ENCODE assay signal across 1 cellular context in the genomic region with DNA sequence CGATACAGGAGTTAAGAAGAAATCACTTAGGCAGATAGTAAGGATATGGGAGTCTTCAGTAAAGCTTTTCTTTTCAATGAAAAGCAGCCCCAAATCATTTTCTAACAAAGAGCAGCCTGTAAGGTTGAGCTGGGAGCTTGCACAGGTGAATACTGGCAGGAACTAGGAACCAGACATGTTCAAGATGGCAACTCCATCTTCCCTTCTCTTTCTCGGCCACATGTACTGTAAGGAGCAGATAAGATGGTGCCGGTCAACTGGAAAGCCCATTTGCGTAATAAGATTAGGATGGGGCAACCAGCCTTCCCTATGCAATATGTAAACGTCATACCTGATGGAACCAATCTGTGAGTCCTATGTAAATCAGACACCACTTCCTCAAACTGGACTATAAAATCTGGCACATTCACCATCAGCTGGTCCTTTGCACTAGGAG.
A peak's percentile ranks its signal among the peaks of the same experiment; 100 is the strongest.
TF ChIP-seq lines count a peak whose summit lies in the region.

No MANE protein-coding gene starts in this region.

TF ChIP-seq in K562, 482 proteins besides CTCF, POLR2A, EP300 and RAD21 (continued from another document and continues in another):
- TF ChIP-seq NBN (IDR thresholded peaks at IDR 0.05; ENCODE audit: low read depth) (no peak), KAT8 (IDR thresholded peaks at IDR 0.05; ENCODE audit: low read depth) (0 out of 2 replicates have a peak, but pooled peaks have one; percentile 29), ZFP30 (CRISPR knock-in tag; IDR thresholded peaks at IDR 0.05; ENCODE audit: borderline replicate concordance) (no peak), MEF2D (tag; conservative IDR thresholded peaks at IDR 0.05; ENCODE audit: low read depth) (no peak), TOE1 (IDR thresholded peaks at IDR 0.05; ENCODE audit: borderline replicate concordance) (no peak), TOE1 (CRISPR knock-in tag; IDR thresholded peaks at IDR 0.05; ENCODE audit: borderline replicate concordance, low read depth) (no peak), CHD2 (IDR thresholded peaks at IDR 0.05; ENCODE audit: low read depth, low read length) (no peak), ZNF431 (CRISPR knock-in tag; IDR thresholded peaks at IDR 0.05) (no peak), CTBP1 (IDR thresholded peaks at IDR 0.05; ENCODE audit: borderline replicate concordance) (peak; percentile 73; the same call in 1 of the 2 replicates), SAFB2 (IDR thresholded peaks at IDR 0.05; ENCODE audit: borderline replicate concordance, low read depth, low read length, severe bottlenecking) (no peak), ZNF24 (IDR thresholded peaks at IDR 0.05) (no peak), NCOA1 (IDR thresholded peaks at IDR 0.05; ENCODE audit: low read depth) (peak; percentile 33; the same call in 1 of the 2 replicates), ZNF668 (CRISPR knock-in tag; IDR thresholded peaks at IDR 0.05) (no peak), SNRNP70 (optimal IDR thresholded peaks at IDR 0.05; ENCODE audit: low read depth, low read length) (no peak), CBX8 (IDR thresholded peaks at IDR 0.05; ENCODE audit: borderline replicate concordance, extremely low read depth, low read depth, low read length, poor library complexity, severe bottlenecking) (no peak), ZNF644 (tag; IDR thresholded peaks at IDR 0.05; ENCODE audit: low read depth) (peak; percentile 79; the same call in 1 of the 2 replicates), SIN3A (IDR thresholded peaks at IDR 0.05; ENCODE audit: borderline replicate concordance in 2 of 2, control insufficient read depth in 1 of 2, low read depth in 2 of 2, low read length in 2 of 2) (no peak), NRF1 (conservative IDR thresholded peaks at IDR 0.05 in 1 of 2, IDR thresholded peaks at IDR 0.05 in 1 of 2) (no peak), NUFIP1 (IDR thresholded peaks at IDR 0.05; ENCODE audit: partially characterized antibody) (no peak), HDAC1 (IDR thresholded peaks at IDR 0.05) (no peak), ZKSCAN3 (CRISPR knock-in tag; IDR thresholded peaks at IDR 0.05) (no peak), BRF1 (IDR thresholded peaks at IDR 0.05; ENCODE audit: borderline replicate concordance, extremely low read depth, insufficient read length) (no peak), GABPB2 (CRISPR knock-in tag; conservative IDR thresholded peaks at IDR 0.05) (no peak), ZNF507 (tag; conservative IDR thresholded peaks at IDR 0.05) (no peak), TAF7 (tag; IDR thresholded peaks at IDR 0.05) (no peak), NEUROD1 (IDR thresholded peaks at IDR 0.05; ENCODE audit: borderline replicate concordance, low read depth, low read length, partially characterized antibody) (no peak), RUNX1 (IDR thresholded peaks at IDR 0.05; ENCODE audit: low read depth) (no peak), ATF1 (CRISPR knock-in tag; IDR thresholded peaks at IDR 0.05) (no peak), ATF1 (tag; IDR thresholded peaks at IDR 0.05) (peak; percentile 81), NFXL1 (CRISPR knock-in tag; IDR thresholded peaks at IDR 0.05) (no peak), ARID2 (IDR thresholded peaks at IDR 0.05) (no peak), CBFB (CRISPR knock-in tag; IDR thresholded peaks at IDR 0.05) (no peak), ZBTB17 (CRISPR knock-in tag; IDR thresholded peaks at IDR 0.05) (0 out of 2 replicates have a peak, but pooled peaks have one; percentile 21), ZNF175 (CRISPR knock-in tag; IDR thresholded peaks at IDR 0.05; ENCODE audit: low read depth) (no peak), ARNT (IDR thresholded peaks at IDR 0.05) (no peak), PPARD (CRISPR knock-in tag; IDR thresholded peaks at IDR 0.05) (no peak), HDAC6 (IDR thresholded peaks at IDR 0.05; ENCODE audit: low read depth, low read length) (no peak), RBM17 (IDR thresholded peaks at IDR 0.05; ENCODE audit: borderline replicate concordance, low read depth, low read length) (no peak), EWSR1 (IDR thresholded peaks at IDR 0.05; ENCODE audit: borderline replicate concordance, low read depth, partially characterized antibody) (no peak), KDM2B (CRISPR knock-in tag; IDR thresholded peaks at IDR 0.05) (no peak), SPI1 (IDR thresholded peaks at IDR 0.05; ENCODE audit: borderline replicate concordance, low read depth, low read length) (peak; percentile 97), ZNF778 (CRISPR knock-in tag; IDR thresholded peaks at IDR 0.05) (no peak), ZFP1 (CRISPR knock-in tag; IDR thresholded peaks at IDR 0.05) (no peak), MTF1 (CRISPR knock-in tag; IDR thresholded peaks at IDR 0.05; ENCODE audit: borderline replicate concordance) (no peak), GABPA (tag; conservative IDR thresholded peaks at IDR 0.05; ENCODE audit: low read depth) (0 out of 2 replicates have a peak, but pooled peaks have one; percentile 10)
- TF ChIP-seq, protein P1, sequence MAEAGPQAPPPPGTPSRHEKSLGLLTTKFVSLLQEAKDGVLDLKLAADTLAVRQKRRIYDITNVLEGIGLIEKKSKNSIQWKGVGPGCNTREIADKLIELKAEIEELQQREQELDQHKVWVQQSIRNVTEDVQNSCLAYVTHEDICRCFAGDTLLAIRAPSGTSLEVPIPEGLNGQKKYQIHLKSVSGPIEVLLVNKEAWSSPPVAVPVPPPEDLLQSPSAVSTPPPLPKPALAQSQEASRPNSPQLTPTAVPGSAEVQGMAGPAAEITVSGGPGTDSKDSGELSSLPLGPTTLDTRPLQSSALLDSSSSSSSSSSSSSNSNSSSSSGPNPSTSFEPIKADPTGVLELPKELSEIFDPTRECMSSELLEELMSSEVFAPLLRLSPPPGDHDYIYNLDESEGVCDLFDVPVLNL (CRISPR knock-in tag; IDR thresholded peaks at IDR 0.05; ENCODE audit: low read depth): no peak
- TF ChIP-seq, protein P2, sequence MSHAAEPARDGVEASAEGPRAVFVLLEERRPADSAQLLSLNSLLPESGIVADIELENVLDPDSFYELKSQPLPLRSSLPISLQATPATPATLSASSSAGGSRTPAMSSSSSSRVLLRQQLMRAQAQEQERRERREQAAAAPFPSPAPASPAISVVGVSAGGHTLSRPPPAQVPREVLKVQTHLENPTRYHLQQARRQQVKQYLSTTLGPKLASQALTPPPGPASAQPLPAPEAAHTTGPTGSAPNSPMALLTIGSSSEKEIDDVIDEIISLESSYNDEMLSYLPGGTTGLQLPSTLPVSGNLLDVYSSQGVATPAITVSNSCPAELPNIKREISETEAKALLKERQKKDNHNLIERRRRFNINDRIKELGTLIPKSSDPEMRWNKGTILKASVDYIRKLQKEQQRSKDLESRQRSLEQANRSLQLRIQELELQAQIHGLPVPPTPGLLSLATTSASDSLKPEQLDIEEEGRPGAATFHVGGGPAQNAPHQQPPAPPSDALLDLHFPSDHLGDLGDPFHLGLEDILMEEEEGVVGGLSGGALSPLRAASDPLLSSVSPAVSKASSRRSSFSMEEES (CRISPR knock-in tag; IDR thresholded peaks at IDR 0.05): no peak
- TF ChIP-seq, protein P3, sequence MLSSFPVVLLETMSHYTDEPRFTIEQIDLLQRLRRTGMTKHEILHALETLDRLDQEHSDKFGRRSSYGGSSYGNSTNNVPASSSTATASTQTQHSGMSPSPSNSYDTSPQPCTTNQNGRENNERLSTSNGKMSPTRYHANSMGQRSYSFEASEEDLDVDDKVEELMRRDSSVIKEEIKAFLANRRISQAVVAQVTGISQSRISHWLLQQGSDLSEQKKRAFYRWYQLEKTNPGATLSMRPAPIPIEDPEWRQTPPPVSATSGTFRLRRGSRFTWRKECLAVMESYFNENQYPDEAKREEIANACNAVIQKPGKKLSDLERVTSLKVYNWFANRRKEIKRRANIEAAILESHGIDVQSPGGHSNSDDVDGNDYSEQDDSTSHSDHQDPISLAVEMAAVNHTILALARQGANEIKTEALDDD (IDR thresholded peaks at IDR 0.05): no peak
- TF ChIP-seq, protein P4, sequence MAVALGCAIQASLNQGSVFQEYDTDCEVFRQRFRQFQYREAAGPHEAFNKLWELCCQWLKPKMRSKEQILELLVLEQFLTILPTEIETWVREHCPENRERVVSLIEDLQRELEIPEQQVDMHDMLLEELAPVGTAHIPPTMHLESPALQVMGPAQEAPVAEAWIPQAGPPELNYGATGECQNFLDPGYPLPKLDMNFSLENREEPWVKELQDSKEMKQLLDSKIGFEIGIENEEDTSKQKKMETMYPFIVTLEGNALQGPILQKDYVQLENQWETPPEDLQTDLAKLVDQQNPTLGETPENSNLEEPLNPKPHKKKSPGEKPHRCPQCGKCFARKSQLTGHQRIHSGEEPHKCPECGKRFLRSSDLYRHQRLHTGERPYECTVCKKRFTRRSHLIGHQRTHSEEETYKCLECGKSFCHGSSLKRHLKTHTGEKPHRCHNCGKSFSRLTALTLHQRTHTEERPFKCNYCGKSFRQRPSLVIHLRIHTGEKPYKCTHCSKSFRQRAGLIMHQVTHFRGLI (CRISPR knock-in tag; IDR thresholded peaks at IDR 0.05): peak; percentile 53; the same call in 1 of the 2 replicates
- TF ChIP-seq, protein P5, sequence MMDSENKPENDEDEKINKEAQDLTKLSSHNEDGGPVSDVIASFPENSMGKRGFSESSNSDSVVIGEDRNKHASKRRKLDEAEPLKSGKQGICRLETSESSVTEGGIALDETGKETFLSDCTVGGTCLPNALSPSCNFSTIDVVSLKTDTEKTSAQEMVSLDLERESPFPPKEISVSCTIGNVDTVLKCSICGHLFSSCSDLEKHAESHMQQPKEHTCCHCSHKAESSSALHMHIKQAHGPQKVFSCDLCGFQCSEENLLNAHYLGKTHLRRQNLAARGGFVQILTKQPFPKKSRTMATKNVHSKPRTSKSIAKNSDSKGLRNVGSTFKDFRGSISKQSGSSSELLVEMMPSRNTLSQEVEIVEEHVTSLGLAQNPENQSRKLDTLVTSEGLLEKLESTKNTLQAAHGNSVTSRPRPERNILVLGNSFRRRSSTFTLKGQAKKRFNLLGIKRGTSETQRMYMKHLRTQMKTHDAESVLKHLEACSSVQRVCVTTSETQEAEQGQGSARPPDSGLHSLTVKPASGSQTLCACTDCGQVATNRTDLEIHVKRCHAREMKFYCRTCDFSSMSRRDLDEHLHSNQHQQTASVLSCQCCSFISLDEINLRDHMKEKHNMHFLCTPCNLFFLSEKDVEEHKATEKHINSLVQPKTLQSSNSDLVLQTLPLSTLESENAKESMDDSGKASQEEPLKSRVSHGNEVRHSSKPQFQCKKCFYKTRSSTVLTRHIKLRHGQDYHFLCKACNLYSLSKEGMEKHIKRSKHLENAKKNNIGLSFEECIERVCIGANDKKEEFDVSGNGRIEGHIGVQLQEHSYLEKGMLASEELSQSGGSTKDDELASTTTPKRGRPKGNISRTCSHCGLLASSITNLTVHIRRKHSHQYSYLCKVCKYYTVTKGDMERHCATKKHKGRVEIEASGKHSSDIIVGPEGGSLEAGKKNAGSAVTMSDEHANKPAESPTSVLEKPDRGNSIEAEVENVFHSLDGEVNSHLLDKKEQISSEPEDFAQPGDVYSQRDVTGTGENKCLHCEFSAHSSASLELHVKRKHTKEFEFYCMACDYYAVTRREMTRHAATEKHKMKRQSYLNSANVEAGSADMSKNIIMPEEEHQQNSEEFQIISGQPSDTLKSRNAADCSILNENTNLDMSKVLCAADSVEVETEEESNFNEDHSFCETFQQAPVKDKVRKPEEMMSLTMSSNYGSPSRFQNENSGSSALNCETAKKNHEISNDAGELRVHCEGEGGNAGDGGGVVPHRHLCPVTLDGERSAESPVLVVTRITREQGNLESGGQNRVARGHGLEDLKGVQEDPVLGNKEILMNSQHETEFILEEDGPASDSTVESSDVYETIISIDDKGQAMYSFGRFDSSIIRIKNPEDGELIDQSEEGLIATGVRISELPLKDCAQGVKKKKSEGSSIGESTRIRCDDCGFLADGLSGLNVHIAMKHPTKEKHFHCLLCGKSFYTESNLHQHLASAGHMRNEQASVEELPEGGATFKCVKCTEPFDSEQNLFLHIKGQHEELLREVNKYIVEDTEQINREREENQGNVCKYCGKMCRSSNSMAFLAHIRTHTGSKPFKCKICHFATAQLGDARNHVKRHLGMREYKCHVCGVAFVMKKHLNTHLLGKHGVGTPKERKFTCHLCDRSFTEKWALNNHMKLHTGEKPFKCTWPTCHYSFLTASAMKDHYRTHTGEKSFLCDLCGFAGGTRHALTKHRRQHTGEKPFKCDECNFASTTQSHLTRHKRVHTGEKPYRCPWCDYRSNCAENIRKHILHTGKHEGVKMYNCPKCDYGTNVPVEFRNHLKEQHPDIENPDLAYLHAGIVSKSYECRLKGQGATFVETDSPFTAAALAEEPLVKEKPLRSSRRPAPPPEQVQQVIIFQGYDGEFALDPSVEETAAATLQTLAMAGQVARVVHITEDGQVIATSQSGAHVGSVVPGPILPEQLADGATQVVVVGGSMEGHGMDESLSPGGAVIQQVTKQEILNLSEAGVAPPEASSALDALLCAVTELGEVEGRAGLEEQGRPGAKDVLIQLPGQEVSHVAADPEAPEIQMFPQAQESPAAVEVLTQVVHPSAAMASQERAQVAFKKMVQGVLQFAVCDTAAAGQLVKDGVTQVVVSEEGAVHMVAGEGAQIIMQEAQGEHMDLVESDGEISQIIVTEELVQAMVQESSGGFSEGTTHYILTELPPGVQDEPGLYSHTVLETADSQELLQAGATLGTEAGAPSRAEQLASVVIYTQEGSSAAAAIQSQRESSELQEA (IDR thresholded peaks at IDR 0.05; ENCODE audit: low read depth): no peak
- TF ChIP-seq, protein P6, sequence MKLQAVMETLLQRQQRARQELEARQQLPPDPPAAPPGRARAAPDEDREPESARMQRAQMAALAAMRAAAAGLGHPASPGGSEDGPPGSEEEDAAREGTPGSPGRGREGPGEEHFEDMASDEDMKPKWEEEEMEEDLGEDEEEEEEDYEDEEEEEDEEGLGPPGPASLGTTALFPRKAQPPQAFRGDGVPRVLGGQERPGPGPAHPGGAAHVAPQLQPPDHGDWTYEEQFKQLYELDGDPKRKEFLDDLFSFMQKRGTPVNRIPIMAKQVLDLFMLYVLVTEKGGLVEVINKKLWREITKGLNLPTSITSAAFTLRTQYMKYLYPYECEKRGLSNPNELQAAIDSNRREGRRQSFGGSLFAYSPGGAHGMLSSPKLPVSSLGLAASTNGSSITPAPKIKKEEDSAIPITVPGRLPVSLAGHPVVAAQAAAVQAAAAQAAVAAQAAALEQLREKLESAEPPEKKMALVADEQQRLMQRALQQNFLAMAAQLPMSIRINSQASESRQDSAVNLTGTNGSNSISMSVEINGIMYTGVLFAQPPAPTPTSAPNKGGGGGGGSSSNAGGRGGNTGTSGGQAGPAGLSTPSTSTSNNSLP (IDR thresholded peaks at IDR 0.05; ENCODE audit: borderline replicate concordance, low read depth, low read length): no peak
- TF ChIP-seq, protein P7, sequence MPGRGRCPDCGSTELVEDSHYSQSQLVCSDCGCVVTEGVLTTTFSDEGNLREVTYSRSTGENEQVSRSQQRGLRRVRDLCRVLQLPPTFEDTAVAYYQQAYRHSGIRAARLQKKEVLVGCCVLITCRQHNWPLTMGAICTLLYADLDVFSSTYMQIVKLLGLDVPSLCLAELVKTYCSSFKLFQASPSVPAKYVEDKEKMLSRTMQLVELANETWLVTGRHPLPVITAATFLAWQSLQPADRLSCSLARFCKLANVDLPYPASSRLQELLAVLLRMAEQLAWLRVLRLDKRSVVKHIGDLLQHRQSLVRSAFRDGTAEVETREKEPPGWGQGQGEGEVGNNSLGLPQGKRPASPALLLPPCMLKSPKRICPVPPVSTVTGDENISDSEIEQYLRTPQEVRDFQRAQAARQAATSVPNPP (IDR thresholded peaks at IDR 0.05; ENCODE audit: borderline replicate concordance, insufficient read depth, insufficient read length): no peak
